1 cellular context compared by ENCODE assay signal in the genomic region with DNA sequence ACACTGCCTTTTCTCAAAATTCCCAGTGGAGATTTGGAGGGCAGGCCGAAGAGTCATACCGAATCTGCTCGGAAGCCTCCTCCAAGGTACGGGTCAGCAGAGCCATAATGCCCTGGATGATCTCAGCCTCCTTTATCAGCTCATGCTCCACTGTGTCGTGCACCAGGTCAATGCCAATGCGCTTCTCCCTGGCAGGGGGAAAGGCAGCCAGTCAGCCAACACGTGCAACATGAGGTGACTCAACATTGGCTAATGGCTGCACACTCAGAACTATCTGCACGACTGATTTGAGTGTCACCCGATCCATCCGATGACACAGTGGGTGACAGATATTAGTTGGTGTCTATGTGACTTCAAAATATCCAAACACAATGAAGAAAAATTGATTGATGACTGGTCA.
TF ChIP-seq lines count a peak whose summit lies in the region.

No MANE protein-coding gene starts in this region.

TF ChIP-seq in GM12878, 131 proteins besides CTCF, POLR2A, EP300 and RAD21:
- TF ChIP-seq ZSCAN29 (IDR thresholded peaks at IDR 0.05): no peak
- TF ChIP-seq RCOR1 (conservative IDR thresholded peaks at IDR 0.05; ENCODE audit: low read depth, low read length): no peak
- no peak for TF ChIP-seq EZH2 (IDR thresholded peaks at IDR 0.05; ENCODE audit: borderline replicate concordance, control insufficient read depth, low read depth, low read length)
- no peak for TF ChIP-seq NFIC (IDR thresholded peaks at IDR 0.05; ENCODE audit: low read depth, low read length)
- TF ChIP-seq, protein P1, sequence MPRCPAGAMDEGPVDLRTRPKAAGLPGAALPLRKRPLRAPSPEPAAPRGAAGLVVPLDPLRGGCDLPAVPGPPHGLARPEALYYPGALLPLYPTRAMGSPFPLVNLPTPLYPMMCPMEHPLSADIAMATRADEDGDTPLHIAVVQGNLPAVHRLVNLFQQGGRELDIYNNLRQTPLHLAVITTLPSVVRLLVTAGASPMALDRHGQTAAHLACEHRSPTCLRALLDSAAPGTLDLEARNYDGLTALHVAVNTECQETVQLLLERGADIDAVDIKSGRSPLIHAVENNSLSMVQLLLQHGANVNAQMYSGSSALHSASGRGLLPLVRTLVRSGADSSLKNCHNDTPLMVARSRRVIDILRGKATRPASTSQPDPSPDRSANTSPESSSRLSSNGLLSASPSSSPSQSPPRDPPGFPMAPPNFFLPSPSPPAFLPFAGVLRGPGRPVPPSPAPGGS (IDR thresholded peaks at IDR 0.05; ENCODE audit: borderline replicate concordance, insufficient read depth, low read depth, low read length, poor library complexity, severe bottlenecking): peak; percentile 86
- TF ChIP-seq, protein P2, sequence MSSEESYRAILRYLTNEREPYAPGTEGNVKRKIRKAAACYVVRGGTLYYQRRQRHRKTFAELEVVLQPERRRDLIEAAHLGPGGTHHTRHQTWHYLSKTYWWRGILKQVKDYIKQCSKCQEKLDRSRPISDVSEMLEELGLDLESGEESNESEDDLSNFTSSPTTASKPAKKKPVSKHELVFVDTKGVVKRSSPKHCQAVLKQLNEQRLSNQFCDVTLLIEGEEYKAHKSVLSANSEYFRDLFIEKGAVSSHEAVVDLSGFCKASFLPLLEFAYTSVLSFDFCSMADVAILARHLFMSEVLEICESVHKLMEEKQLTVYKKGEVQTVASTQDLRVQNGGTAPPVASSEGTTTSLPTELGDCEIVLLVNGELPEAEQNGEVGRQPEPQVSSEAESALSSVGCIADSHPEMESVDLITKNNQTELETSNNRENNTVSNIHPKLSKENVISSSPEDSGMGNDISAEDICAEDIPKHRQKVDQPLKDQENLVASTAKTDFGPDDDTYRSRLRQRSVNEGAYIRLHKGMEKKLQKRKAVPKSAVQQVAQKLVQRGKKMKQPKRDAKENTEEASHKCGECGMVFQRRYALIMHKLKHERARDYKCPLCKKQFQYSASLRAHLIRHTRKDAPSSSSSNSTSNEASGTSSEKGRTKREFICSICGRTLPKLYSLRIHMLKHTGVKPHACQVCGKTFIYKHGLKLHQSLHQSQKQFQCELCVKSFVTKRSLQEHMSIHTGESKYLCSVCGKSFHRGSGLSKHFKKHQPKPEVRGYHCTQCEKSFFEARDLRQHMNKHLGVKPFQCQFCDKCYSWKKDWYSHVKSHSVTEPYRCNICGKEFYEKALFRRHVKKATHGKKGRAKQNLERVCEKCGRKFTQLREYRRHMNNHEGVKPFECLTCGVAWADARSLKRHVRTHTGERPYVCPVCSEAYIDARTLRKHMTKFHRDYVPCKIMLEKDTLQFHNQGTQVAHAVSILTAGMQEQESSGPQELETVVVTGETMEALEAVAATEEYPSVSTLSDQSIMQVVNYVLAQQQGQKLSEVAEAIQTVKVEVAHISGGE (CRISPR knock-in tag; IDR thresholded peaks at IDR 0.05): no peak
- TF ChIP-seq, protein P3, sequence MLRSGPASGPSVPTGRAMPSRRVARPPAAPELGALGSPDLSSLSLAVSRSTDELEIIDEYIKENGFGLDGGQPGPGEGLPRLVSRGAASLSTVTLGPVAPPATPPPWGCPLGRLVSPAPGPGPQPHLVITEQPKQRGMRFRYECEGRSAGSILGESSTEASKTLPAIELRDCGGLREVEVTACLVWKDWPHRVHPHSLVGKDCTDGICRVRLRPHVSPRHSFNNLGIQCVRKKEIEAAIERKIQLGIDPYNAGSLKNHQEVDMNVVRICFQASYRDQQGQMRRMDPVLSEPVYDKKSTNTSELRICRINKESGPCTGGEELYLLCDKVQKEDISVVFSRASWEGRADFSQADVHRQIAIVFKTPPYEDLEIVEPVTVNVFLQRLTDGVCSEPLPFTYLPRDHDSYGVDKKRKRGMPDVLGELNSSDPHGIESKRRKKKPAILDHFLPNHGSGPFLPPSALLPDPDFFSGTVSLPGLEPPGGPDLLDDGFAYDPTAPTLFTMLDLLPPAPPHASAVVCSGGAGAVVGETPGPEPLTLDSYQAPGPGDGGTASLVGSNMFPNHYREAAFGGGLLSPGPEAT (IDR thresholded peaks at IDR 0.05; ENCODE audit: low read depth): no peak
- TF ChIP-seq, protein P4, sequence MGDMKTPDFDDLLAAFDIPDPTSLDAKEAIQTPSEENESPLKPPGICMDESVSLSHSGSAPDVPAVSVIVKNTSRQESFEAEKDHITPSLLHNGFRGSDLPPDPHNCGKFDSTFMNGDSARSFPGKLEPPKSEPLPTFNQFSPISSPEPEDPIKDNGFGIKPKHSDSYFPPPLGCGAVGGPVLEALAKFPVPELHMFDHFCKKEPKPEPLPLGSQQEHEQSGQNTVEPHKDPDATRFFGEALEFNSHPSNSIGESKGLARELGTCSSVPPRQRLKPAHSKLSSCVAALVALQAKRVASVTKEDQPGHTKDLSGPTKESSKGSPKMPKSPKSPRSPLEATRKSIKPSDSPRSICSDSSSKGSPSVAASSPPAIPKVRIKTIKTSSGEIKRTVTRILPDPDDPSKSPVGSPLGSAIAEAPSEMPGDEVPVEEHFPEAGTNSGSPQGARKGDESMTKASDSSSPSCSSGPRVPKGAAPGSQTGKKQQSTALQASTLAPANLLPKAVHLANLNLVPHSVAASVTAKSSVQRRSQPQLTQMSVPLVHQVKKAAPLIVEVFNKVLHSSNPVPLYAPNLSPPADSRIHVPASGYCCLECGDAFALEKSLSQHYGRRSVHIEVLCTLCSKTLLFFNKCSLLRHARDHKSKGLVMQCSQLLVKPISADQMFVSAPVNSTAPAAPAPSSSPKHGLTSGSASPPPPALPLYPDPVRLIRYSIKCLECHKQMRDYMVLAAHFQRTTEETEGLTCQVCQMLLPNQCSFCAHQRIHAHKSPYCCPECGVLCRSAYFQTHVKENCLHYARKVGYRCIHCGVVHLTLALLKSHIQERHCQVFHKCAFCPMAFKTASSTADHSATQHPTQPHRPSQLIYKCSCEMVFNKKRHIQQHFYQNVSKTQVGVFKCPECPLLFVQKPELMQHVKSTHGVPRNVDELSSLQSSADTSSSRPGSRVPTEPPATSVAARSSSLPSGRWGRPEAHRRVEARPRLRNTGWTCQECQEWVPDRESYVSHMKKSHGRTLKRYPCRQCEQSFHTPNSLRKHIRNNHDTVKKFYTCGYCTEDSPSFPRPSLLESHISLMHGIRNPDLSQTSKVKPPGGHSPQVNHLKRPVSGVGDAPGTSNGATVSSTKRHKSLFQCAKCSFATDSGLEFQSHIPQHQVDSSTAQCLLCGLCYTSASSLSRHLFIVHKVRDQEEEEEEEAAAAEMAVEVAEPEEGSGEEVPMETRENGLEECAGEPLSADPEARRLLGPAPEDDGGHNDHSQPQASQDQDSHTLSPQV (IDR thresholded peaks at IDR 0.05): no peak
